ENCODE assay signal across 8 cellular contexts in the genomic region with DNA sequence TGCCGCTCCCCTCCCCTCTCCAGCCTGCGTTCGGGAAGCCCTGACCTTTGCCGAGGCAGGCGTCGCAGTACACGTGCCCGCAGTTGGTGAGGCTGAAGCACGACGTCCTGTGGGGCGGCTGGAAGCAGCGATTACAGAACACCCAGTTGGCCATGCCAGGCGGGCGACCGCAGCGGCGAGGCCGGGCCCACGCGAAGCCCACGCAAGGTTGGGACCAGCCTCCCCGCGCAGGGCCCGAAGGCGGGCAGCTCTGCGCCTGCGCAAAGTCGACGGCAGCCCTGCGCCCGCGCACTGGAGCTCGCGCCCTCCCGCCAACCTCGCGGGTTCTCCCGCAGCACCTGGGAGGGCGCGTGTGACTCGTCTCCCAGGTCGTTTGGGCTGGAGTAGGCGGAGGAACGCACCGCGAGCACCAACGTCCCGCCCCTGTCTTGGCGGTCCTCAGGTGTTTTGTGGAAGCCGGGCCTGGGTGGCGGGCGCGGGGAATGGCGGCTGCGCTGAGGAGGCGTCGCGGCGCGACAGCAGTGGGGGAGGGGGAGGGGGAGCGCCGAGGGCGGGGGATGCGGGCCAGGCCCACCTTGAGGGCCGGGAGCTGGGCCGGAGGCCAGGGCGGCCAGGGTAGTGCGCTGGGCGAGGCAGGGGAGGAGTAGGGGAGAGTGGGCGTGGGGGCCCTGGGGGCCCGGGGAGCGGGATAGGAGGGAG.
DNase-seq lines count a peak whose midpoint lies in the region; ATAC-seq lines count a peak whose summit lies in the region.

A gene with protein sequence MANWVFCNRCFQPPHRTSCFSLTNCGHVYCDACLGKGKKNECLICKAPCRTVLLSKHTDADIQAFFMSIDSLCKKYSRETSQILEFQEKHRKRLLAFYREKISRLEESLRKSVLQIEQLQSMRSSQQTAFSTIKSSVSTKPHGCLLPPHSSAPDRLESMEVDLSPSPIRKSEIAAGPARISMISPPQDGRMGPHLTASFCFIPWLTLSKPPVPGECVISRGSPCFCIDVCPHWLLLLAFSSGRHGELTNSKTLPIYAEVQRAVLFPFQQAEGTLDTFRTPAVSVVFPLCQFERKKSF (minus strand): TSS at position 254 of the 699 bp plus-strand sequence. CDS start 100 bp downstream, at position 154.

- peak within 1 kb of the TSS; percentile 49 for H3K4me3 ChIP-seq in iPS-18c (ENCODE audit: insufficient read depth, low read depth, low read length)

- DNase-seq in NCI-H2196 treated with DMSO at 0.1 percent for 48 hours (lab: John Stamatoyannopoulos, UW; ENCODE audit: unreplicated experiment) (peak; percentile 30), NCI-H1694 treated with DMSO at 0.1 percent for 48 hours (lab: John Stamatoyannopoulos, UW) (no peak)
- peak; percentile 45 for DNase-seq in activated naive CD4-positive, alpha-beta T cell treated with anti-CD3 and anti-CD28 coated beads, Interleukin-2, amount 50 U/mL, for 16 hours
- peak; percentile 19 to 27 for DNase-seq in stimulated activated CD4-positive, alpha-beta T cell treated with anti-CD3 and anti-CD28 coated beads, Interleukin-4, amount 100 ng/mL, for 48 hours (ENCODE audit: low read depth in 2 of 2)

- ATAC-seq in HG03095 (IDR thresholded peaks at IDR 0.05; ENCODE audit: unreplicated experiment) (no peak), HG03460 (IDR thresholded peaks at IDR 0.05; ENCODE audit: unreplicated experiment) (no peak), HG02763 (IDR thresholded peaks at IDR 0.05; ENCODE audit: unreplicated experiment) (no peak)

- H3K9me3 ChIP-seq in iPS-18c (ENCODE audit: control insufficient read depth, insufficient read depth, low read length), result no peaks in the 10 kb centered on the region
